ENCODE assay signal across 1 cellular context in the genomic region with DNA sequence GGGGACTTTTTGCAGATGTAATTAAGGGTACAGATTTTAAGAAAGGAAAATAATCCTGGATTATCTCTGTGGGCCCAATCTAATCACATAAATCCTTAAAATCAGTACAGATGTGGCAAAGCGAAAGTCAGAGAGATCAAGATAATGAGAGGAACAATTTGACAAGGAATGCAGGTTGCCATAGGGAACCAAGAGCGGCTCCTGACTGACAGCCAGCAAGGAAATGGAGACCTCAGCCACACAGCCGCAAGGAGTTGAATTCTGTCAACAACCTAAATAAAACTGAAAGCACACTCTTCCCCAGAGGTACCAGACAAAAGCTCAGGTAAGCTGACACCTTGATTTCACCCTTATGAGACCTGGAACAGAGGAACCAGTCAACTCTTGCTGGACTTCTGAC.
TF ChIP-seq lines count a peak whose summit lies in the region.

No MANE protein-coding gene starts in this region.

TF ChIP-seq in HepG2, 621 proteins besides CTCF, POLR2A, EP300 and RAD21:
- no peak for TF ChIP-seq ZNF503 (CRISPR knock-in tag; IDR thresholded peaks at IDR 0.05)
